In genomic region chr3:87229113-87229512, GRCh38 we compare ENCODE assay signal across 17 cellular contexts. TPM values are rescaled to one million over a fixed set of nuclear protein-coding genes. Genes with fewer than 3 reads are reported as not detected.
DNase-seq lines count a peak whose midpoint lies in the region; ATAC-seq and TF ChIP-seq lines count a peak whose summit lies in the region.
"Had no signal": no experiment of that assay in that cellular context is flagged by ENCODE, and none has a peak within 500 bp of the region (broad histone marks: within the 10 kb centered on the region; RNA-seq: fewer than 3 reads in every experiment).

No MANE protein-coding gene starts in this region.

- CTCF ChIA-PET in activated CD4-positive, alpha-beta T cell treated with anti-CD3 and anti-CD28 coated beads for 36 hours (lab: Charles Lee), result no interaction called here

- no peaks in the 10 kb centered on the region for H3K27me3 ChIP-seq in OCI-LY1 (ENCODE audit: insufficient read depth, low read length)
- peaks cover 8% of the 10 kb centered on the region for H3K27me3 ChIP-seq in endodermal cell (ENCODE audit: control insufficient read depth, insufficient read depth, low read length, poor library complexity, severe bottlenecking)

- no peak overlapping the region for H2AFZ ChIP-seq in OCI-LY1 (ENCODE audit: low read length)

- H3K9ac ChIP-seq in OCI-LY1 (ENCODE audit: low read length) (no peak overlapping the region; the same call in 1 of the 2 replicates), endodermal cell (ENCODE audit: extremely low read depth, low read length, poor library complexity, severe bottlenecking) (no peak overlapping the region)

- H3K4me3 ChIP-seq in OCI-LY1 (ENCODE audit: low read depth, low read length, poor library complexity, severe bottlenecking) (no peak overlapping the region), endodermal cell (ENCODE audit: low read length) (peak overlapping the region; percentile 94)

- TF ChIP-seq CTCF in OCI-LY1 (IDR thresholded peaks at IDR 0.05; ENCODE audit: low read length) (no peak), endodermal cell (conservative IDR thresholded peaks at IDR 0.05) (no peak), osteocyte (IDR thresholded peaks at IDR 0.05) (no peak)

- no peak for ATAC-seq in activated CD4-positive, alpha-beta T cell treated with anti-CD3 and anti-CD28 coated beads for 36 hours
- ATAC-seq in GM19324 (IDR thresholded peaks at IDR 0.05; ENCODE audit: low FRiP score, unreplicated experiment), result no peak

- H3K79me2 ChIP-seq in OCI-LY1 (ENCODE audit: insufficient read depth, low read length), result peaks cover 50% of the 10 kb centered on the region

- peaks cover 52% of the 10 kb centered on the region for H3K4me1 Mint-ChIP-seq in activated CD4-positive, alpha-beta T cell treated with anti-CD3 and anti-CD28 coated beads for 36 hours
- H3K4me1 Mint-ChIP-seq in endodermal cell, result peaks cover 31% of the 10 kb centered on the region
- peaks cover 43% of the 10 kb centered on the region for H3K4me1 Mint-ChIP-seq in osteocyte (ENCODE audit: unreplicated experiment)

- DNase-seq in activated CD4-positive, alpha-beta T cell treated with anti-CD3 and anti-CD28 coated beads for 36 hours, result no peak
- DNase-seq in activated CD4-positive, alpha-beta T cell treated with anti-CD3 and anti-CD28 coated beads, Interleukin-2, amount 50 U/mL, for 4 hours, result no peak
- no peak for DNase-seq in endodermal cell
- no peak for DNase-seq in osteocyte (ENCODE audit: extremely low spot score, unreplicated experiment)
- DNase-seq in NCI-H1930 (lab: John Stamatoyannopoulos, UW), result no peak
- DNase-seq in activated CD4-positive, alpha-beta T cell treated with anti-CD3 and anti-CD28 coated beads, Interleukin-2, amount 50 U/mL, for 48 hours, result no peak
- DNase-seq: activated CD4-positive, alpha-beta T cell treated with anti-CD3 and anti-CD28 coated beads for 4 hours; activated gamma-delta T cell treated with Interleukin-2 at 50 U/mL for 16 hours; cerebellar nuclear complex; kidney; NCI-H187; NCI-H82; stimulated activated CD4-positive, alpha-beta T cell treated with anti-CD3 and anti-CD28 coated beads, Interleukin-12 subunit alpha, Interleukin-12 subunit beta, amount 100 ng/mL, for 4 hours had no signal

- H3K27ac ChIP-seq in OCI-LY1 (ENCODE audit: low read depth, low read length, poor library complexity, severe bottlenecking) (no peak overlapping the region), endodermal cell (ENCODE audit: low read depth, low read length) (no peak overlapping the region)

- no peaks in the 10 kb centered on the region for H3K9me3 Mint-ChIP-seq in activated CD4-positive, alpha-beta T cell treated with anti-CD3 and anti-CD28 coated beads for 36 hours (ENCODE audit: low read depth)
- H3K9me3 Mint-ChIP-seq in endodermal cell (no peaks in the 10 kb centered on the region), osteocyte (ENCODE audit: unreplicated experiment) (no peaks in the 10 kb centered on the region)

- POLR2A ChIA-PET in activated CD4-positive, alpha-beta T cell treated with anti-CD3 and anti-CD28 coated beads for 36 hours (lab: Charles Lee), result no interaction called here

- H3K4me1 ChIP-seq in OCI-LY1 (ENCODE audit: insufficient read depth, low read length, severe bottlenecking) (peaks cover 28% of the 10 kb centered on the region), endodermal cell (ENCODE audit: control insufficient read depth, insufficient read depth, low read length) (peaks cover 2% of the 10 kb centered on the region)

- peak overlapping the region; percentile 97 for H3K4me3 Mint-ChIP-seq in activated CD4-positive, alpha-beta T cell treated with anti-CD3 and anti-CD28 coated beads for 36 hours
- H3K4me3 Mint-ChIP-seq in endodermal cell (peak overlapping the region; percentile 99), osteocyte (ENCODE audit: unreplicated experiment) (peak overlapping the region; percentile 23)

- no CpG with 5 or more reads among the region's 1 CpG for WGBS in endodermal cell (ENCODE audit: insufficient coverage in 1 of 2, insufficient read length in 1 of 2), 2 experiments

- H3K9me3 ChIP-seq in OCI-LY1 (ENCODE audit: low read length), result no peaks in the 10 kb centered on the region
- H3K9me3 ChIP-seq in endodermal cell (ENCODE audit: control insufficient read depth, low read length), result no peaks in the 10 kb centered on the region

- peaks cover 9% of the 10 kb centered on the region for H3K36me3 Mint-ChIP-seq in activated CD4-positive, alpha-beta T cell treated with anti-CD3 and anti-CD28 coated beads for 36 hours (ENCODE audit: low read depth)
- H3K36me3 Mint-ChIP-seq in endodermal cell (ENCODE audit: low read depth) (no peaks in the 10 kb centered on the region), osteocyte (ENCODE audit: unreplicated experiment) (peaks cover 1% of the 10 kb centered on the region)

- no peak overlapping the region for H3K27ac Mint-ChIP-seq in activated CD4-positive, alpha-beta T cell treated with anti-CD3 and anti-CD28 coated beads for 36 hours
- H3K27ac Mint-ChIP-seq in endodermal cell, result no peak overlapping the region
- H3K27ac Mint-ChIP-seq in osteocyte (ENCODE audit: unreplicated experiment), result no peak overlapping the region

- no peaks in the 10 kb centered on the region for H3K36me3 ChIP-seq in OCI-LY1 (ENCODE audit: insufficient read depth, low read length)
- H3K36me3 ChIP-seq in endodermal cell (ENCODE audit: control insufficient read depth, insufficient read depth, low read length), result peaks cover 5% of the 10 kb centered on the region

- H4K20me1 ChIP-seq in OCI-LY1 (ENCODE audit: insufficient read depth, low read length), result no peaks in the 10 kb centered on the region

- H3F3A ChIP-seq in OCI-LY1 (ENCODE audit: insufficient read depth, low read length), result no peaks in the 10 kb centered on the region

- H3K27me3 Mint-ChIP-seq in activated CD4-positive, alpha-beta T cell treated with anti-CD3 and anti-CD28 coated beads for 36 hours, result peaks cover 2% of the 10 kb centered on the region
- H3K27me3 Mint-ChIP-seq in endodermal cell (ENCODE audit: insufficient read depth) (peaks cover 12% of the 10 kb centered on the region), osteocyte (ENCODE audit: unreplicated experiment) (peaks cover 8% of the 10 kb centered on the region)

- intact Hi-C loops in activated CD4-positive, alpha-beta T cell treated with anti-CD3 and anti-CD28 coated beads for 36 hours (cut with DNase I, micrococcal nuclease), result loop anchor here in 1 of 2 experiments (5.0 kb wide), 1 partner anchor 828 kb away; the partner anchor contains the start of genes CGGBP1 and ZNF654

- no peaks in the 10 kb centered on the region for H3K9me2 ChIP-seq in OCI-LY1 (ENCODE audit: low read depth, low read length)

- peak overlapping the region; percentile 82 for H3K4me2 ChIP-seq in OCI-LY1 (ENCODE audit: low read length)

RNA-seq across cellular contexts. Expression of gene CHMP2B, which starts 2.0 kb away (rescaled TPM):
- total RNA-seq in activated CD4-positive, alpha-beta T cell treated with anti-CD3 and anti-CD28 coated beads for 36 hours, result 10 to 100 TPM; 25.4 to 29.4 TPM
- total RNA-seq in endodermal cell (10 to 100 TPM; 31.7 to 44.0 TPM), osteocyte (36.9 and 41.9 TPM in 2 replicates)
- 38.1 TPM for polyA plus RNA-seq in endodermal cell (2013, experiment 1 of 2)
- 35.9 TPM for polyA plus RNA-seq in endodermal cell (2013, experiment 2 of 2)

RNA-seq across cellular contexts. Expression of gene POU1F1, which starts 47.3 kb away (rescaled TPM):
- total RNA-seq in activated CD4-positive, alpha-beta T cell treated with anti-CD3 and anti-CD28 coated beads for 36 hours, result not detected
- total RNA-seq in endodermal cell (not detected), osteocyte (not detected in 2 replicates)
- polyA plus RNA-seq in endodermal cell (2013, experiment 1 of 2), result not detected
- not detected for polyA plus RNA-seq in endodermal cell (2013, experiment 2 of 2)
- total RNA-seq: Daoy, kidney, ureter had no signal

Comparison
In these comparisons a context has a peak if more than half of its experiments do, and no peak if none do; other contexts are left out.
1. H3K4me3 Mint-ChIP-seq: peak in every context shown above with its lines; median percentile 99 in endodermal cell; 97 in activated CD4-positive, alpha-beta T cell treated with anti-CD3 and anti-CD28 coated beads for 36 hours; 23 in osteocyte.